ENCODE assay signal across 9 cellular contexts in the genomic region with DNA sequence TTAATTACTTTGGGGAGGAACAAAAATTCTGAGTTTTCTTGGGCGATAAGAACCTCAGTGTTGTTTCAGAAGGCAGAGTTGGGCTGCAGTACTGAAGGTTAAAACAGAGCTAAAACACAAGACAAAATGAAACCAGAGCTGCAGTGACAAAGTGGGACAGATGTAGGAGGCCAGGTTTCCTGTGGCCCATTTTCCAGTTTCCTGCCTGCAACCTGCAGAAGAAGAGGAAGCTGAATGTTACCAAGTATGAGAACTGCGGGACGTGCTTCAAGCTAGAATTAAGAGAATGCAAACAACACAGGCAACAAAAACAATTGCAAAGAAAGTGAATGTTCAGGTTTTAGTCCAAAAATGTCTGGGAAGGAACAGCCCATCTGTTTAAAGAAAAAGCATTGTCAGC. TPM values are rescaled to one million over a fixed set of nuclear protein-coding genes. Genes with fewer than 3 reads are reported as not detected.
A peak's percentile ranks its signal among the peaks of the same experiment; 100 is the strongest.
DNase-seq lines count a peak whose midpoint lies in the region; ATAC-seq, FAIRE-seq and TF ChIP-seq lines count a peak whose summit lies in the region.
"Had no signal": no experiment of that assay in that cellular context is flagged by ENCODE, and none has a peak within 500 bp of the region (broad histone marks: within the 10 kb centered on the region; RNA-seq: fewer than 3 reads in every experiment).

No MANE protein-coding gene starts in this region.

- POLR2A ChIA-PET in A549 (lab: Yijun Ruan, JAX): no interaction called here

- no peaks in the 10 kb centered on the region for H3K9me3 Mint-ChIP-seq in activated T-helper 17 cell treated with anti-CD3 and anti-CD28 coated beads, Interleukin-2, amount 50 U/mL, for 72 hours

- H3K4me2 ChIP-seq in A549: no peak overlapping the region

- TF ChIP-seq POLR2A in A549 (IDR thresholded peaks at IDR 0.05; ENCODE audit: low read length): no peak

- H3K4me3 ChIP-seq in A549: no peak overlapping the region

- H3K4me1 Mint-ChIP-seq in activated T-helper 17 cell treated with anti-CD3 and anti-CD28 coated beads, Interleukin-2, amount 50 U/mL, for 72 hours: peaks cover 66% of the 10 kb centered on the region

- peaks cover 38% of the 10 kb centered on the region for H3K4me1 ChIP-seq in A549

- peaks cover 81% of the 10 kb centered on the region for H3K36me3 Mint-ChIP-seq in activated T-helper 17 cell treated with anti-CD3 and anti-CD28 coated beads, Interleukin-2, amount 50 U/mL, for 72 hours (ENCODE audit: low read depth)

- no peaks in the 10 kb centered on the region for H3K9me3 ChIP-seq in A549

- 91% methylated on average over 3 of the region's 3 CpGs for WGBS in A549 (ENCODE audit: missing lambda C conversion rate)

- ATAC-seq in A549 (no peak), GM18498 (IDR thresholded peaks at IDR 0.05; ENCODE audit: unreplicated experiment) (no peak)
- peak; percentile 38 for ATAC-seq in activated T-helper 17 cell treated with anti-CD3 and anti-CD28 coated beads, Interleukin-2, amount 50 U/mL, for 72 hours (replicated peaks)

- DNase-seq in A549 (ENCODE audit: low read depth in 1 of 2, low spot score in 1 of 2): no peak
- no peak for DNase-seq in GM19239 (ENCODE audit: insufficient read length, low spot score)
- DNase-seq in lung microvascular endothelial cell (ENCODE audit: low read depth in 2 of 2): peak; percentile 84 to 85
- no peak for DNase-seq in AG08396 (ENCODE audit: low spot score)
- no peak for DNase-seq in 8988T
- DNase-seq in GOT3 (lab: John Stamatoyannopoulos, UW): no peak
- DNase-seq: NCI-H748 treated with DMSO at 0.1 percent for 48 hours had no signal

- CTCF ChIA-PET in A549 (lab: Yijun Ruan, JAX): interaction anchor here (0.8 to 12.5 kb wide), 7 partner anchors 12 to 305 kb away, joined by 3 to 194 read pairs (median 5); a partner anchor contains a TSS

- peak overlapping the region; percentile 70 for H3K27ac Mint-ChIP-seq in activated T-helper 17 cell treated with anti-CD3 and anti-CD28 coated beads, Interleukin-2, amount 50 U/mL, for 72 hours

- TF ChIP-seq RAD21 in A549 (conservative IDR thresholded peaks at IDR 0.05 in 1 of 2, IDR thresholded peaks at IDR 0.05 in 1 of 2): no peak

- 0 out of 6 replicates have a peak overlapping the region, but pooled peaks of 1 of the 2 experiments have one; percentile 26 for H3K27ac ChIP-seq in A549

- TF ChIP-seq EP300 in A549 (IDR thresholded peaks at IDR 0.05): no peak

- H3K27me3 Mint-ChIP-seq in activated T-helper 17 cell treated with anti-CD3 and anti-CD28 coated beads, Interleukin-2, amount 50 U/mL, for 72 hours: no peaks in the 10 kb centered on the region

- H3K4me3 Mint-ChIP-seq in activated T-helper 17 cell treated with anti-CD3 and anti-CD28 coated beads, Interleukin-2, amount 50 U/mL, for 72 hours: peak overlapping the region; percentile 82

- FAIRE-seq in A549 (lab: Jason Lieb, UNC): no peak
- FAIRE-seq in GM19239 (lab: Jason Lieb, UNC): peak; percentile 64

- TF ChIP-seq CTCF in A549 (IDR thresholded peaks at IDR 0.05): no peak

TF ChIP-seq in A549, 52 proteins besides CTCF, POLR2A, EP300 and RAD21:
- TF ChIP-seq MAFK (IDR thresholded peaks at IDR 0.05; ENCODE audit: partially characterized antibody): peak; percentile 34
- TF ChIP-seq, protein P1, sequence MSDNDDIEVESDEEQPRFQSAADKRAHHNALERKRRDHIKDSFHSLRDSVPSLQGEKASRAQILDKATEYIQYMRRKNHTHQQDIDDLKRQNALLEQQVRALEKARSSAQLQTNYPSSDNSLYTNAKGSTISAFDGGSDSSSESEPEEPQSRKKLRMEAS (IDR thresholded peaks at IDR 0.05): no peak

RNA-seq across cellular contexts. Expression of a gene that starts 17.8 kb away (rescaled TPM):
- 36.5 and 38.6 TPM in 2 replicates for polyA plus RNA-seq in A549 (2011; rRNA removed)
- polyA plus RNA-seq in A549 (2012; cell fraction: cytosol; rRNA removed): 22.9 and 34.3 TPM in 2 replicates
- polyA plus RNA-seq in A549 (2012; cell fraction: nucleus; rRNA removed): 12.9 and 16.0 TPM in 2 replicates
- 28.5 to 36.0 TPM (median 33.1 TPM) in 3 replicates for polyA plus RNA-seq in A549 (2017; fragmentation: RNase III; extraction: RNeasy Plus Mini Kit Qiagen cat#74134 plus additional on column Dnase treatment)
- polyA minus RNA-seq in A549 (2011; rRNA and poly(A)+ RNA removed): 46.9 and 47.9 TPM in 2 replicates
- total RNA-seq in activated T-helper 17 cell treated with anti-CD3 and anti-CD28 coated beads, Interleukin-2, amount 50 U/mL, for 72 hours: 10 to 100 TPM; 31.3 to 39.2 TPM
- 47.2 and 47.9 TPM in 2 replicates for total RNA-seq in lung microvascular endothelial cell

Comparison
In these comparisons a context has a peak if more than half of its experiments do, and no peak if none do; other contexts are left out.
1. DNase-seq: peak in lung microvascular endothelial cell (2 of 2); none in A549 (0 of 2), GM19239 (single experiment), AG08396 (single experiment), 8988T (single experiment) and GOT3 (single experiment).